Comparison of ENCODE assay signal across 10 cellular contexts in the genomic region with DNA sequence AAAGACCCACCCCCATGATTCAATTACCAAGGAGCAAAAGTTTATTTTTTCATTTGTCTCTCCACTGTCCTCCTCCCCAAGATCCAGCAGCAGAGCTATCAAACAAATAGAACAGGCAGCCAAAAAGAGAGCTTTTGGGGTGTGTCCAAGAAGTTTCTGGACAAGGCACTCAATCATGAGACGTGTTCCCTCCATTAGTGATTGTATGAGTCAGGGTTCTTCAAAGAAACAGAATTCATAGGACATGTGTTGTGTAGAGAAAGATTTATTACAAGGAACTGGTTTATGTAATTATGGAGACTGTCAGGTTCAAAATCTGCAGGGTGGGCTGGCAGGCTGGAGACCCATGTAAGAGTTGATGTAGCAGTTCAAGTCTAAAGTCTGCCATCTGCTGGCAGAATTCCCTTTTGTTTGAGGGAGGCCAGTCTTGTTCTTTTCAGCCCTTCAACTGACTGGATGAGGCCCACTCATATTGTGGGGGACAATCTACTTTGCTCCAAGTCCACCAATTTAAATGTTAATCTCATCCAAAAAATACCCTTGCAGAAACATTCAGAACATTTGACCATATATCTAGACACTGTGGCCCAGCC.
A peak's percentile ranks its signal among the peaks of the same experiment; 100 is the strongest.
DNase-seq lines count a peak whose midpoint lies in the region; ATAC-seq, FAIRE-seq and TF ChIP-seq lines count a peak whose summit lies in the region.
"Had no signal": no experiment of that assay in that cellular context is flagged by ENCODE, and none has a peak within 500 bp of the region (broad histone marks: within the 10 kb centered on the region; RNA-seq: fewer than 3 reads in every experiment).

No MANE protein-coding gene starts in this region.

- no peak overlapping the region for H3K9ac ChIP-seq in HepG2 (ENCODE audit: insufficient read depth, low read depth, low read length)

- TF ChIP-seq CTCF in HepG2 (CRISPR knock-in tag; IDR thresholded peaks at IDR 0.05) = peak; percentile 50
- peak in 1 of 4 donors; percentile 18 for TF ChIP-seq CTCF in right lobe of liver (IDR thresholded peaks at IDR 0.05)

- H3K27ac ChIP-seq in HepG2 (ENCODE audit: extremely low read length, insufficient read depth, low read length) (no peak overlapping the region), right lobe of liver (no peak overlapping the region)

- BruUV-seq in HepG2 (replicated peaks; lab: Mats Ljungman, UMichigan) = no TSS peak

- TF ChIP-seq POLR2A in HepG2 (IDR thresholded peaks at IDR 0.05; ENCODE audit: insufficient read depth in 1 of 2, low read depth in 2 of 2, low read length in 2 of 2) (no peak), right lobe of liver (IDR thresholded peaks at IDR 0.05) (no peak)

- no peaks in the 10 kb centered on the region for H3K36me3 ChIP-seq in HepG2 (replicated peaks in 1 of 2; ENCODE audit: control insufficient read depth in 1 of 2, insufficient read depth in 2 of 2, low read length in 2 of 2)
- H3K36me3 ChIP-seq in right lobe of liver = no peaks in the 10 kb centered on the region

- TF ChIP-seq EP300 in HepG2 (IDR thresholded peaks at IDR 0.05; ENCODE audit: low read depth in 2 of 2, low read length in 2 of 2) (no peak), HepG2 (CRISPR knock-in tag; IDR thresholded peaks at IDR 0.05; ENCODE audit: borderline replicate concordance) (no peak)

- H4K20me1 ChIP-seq in HepG2 (ENCODE audit: insufficient read depth, low read length) = no peaks in the 10 kb centered on the region

- no peaks in the 10 kb centered on the region for H3K79me2 ChIP-seq in HepG2 (ENCODE audit: insufficient read depth, low read length)

- H2AFZ ChIP-seq in HepG2 (ENCODE audit: low read length) = no peak overlapping the region

- no peaks in the 10 kb centered on the region for H3K27me3 ChIP-seq in HepG2 (ENCODE audit: control insufficient read depth in 1 of 2, insufficient read depth in 2 of 2, low read length in 2 of 2)
- H3K27me3 ChIP-seq in right lobe of liver = no peaks in the 10 kb centered on the region

- DNase-seq in HepG2 (ENCODE audit: low spot score) (peak; percentile 37), right lobe of liver (no peak), OCI-M1 (lab: John Stamatoyannopoulos, UW) (peak; percentile 63), fibroblast of peridontal ligament (ENCODE audit: extremely low read depth) (peak; percentile 11), occipital lobe (lab: John Stamatoyannopoulos, UW) (no peak), urothelium cell line (ENCODE audit: low spot score) (no peak), SIG-M5 (lab: John Stamatoyannopoulos, UW) (no peak)
- DNase-seq: amygdala; CD4-positive, alpha-beta T cell had no signal

- H3K9me3 ChIP-seq in HepG2 (ENCODE audit: low read length) = no peaks in the 10 kb centered on the region
- no peaks in the 10 kb centered on the region for H3K9me3 ChIP-seq in right lobe of liver

- no peak overlapping the region for H3K4me2 ChIP-seq in HepG2 (ENCODE audit: low read depth, low read length)

- H3K4me3 ChIP-seq in HepG2 (replicated peaks in 1 of 3; ENCODE audit: insufficient read depth in 1 of 3, low read depth in 2 of 3, low read length in 3 of 3) (no peak overlapping the region), right lobe of liver (no peak overlapping the region)

- in situ Hi-C loops in HepG2 (cut with HindIII; ENCODE audit: extremely low pct_ligation_motif_present, low pct_unique_long_range_greater_than_20kb) = no loop called here

- no peak for TF ChIP-seq RAD21 in HepG2 (CRISPR knock-in tag; IDR thresholded peaks at IDR 0.05)

- ATAC-seq in HepG2 = peak; percentile 60
- no peak for ATAC-seq in right lobe of liver
- ATAC-seq in GM19324 (IDR thresholded peaks at IDR 0.05; ENCODE audit: low FRiP score, unreplicated experiment) = no peak

- CTCF ChIA-PET in HepG2 (lab: Yijun Ruan, JAX; ENCODE audit: low intra/inter-chr PET ratio, low total read pairs) = no interaction called here

- FAIRE-seq in HepG2 (lab: Jason Lieb, UNC) (no peak), urothelium cell line (lab: Jason Lieb, UNC) (no peak)

- peaks cover 7% of the 10 kb centered on the region for H3K4me1 ChIP-seq in HepG2 (ENCODE audit: insufficient read depth, low read length)
- no peaks in the 10 kb centered on the region for H3K4me1 ChIP-seq in right lobe of liver

- WGBS in HepG2 (ENCODE audit: low lambda C conversion rate) = 60% methylated on average over 1 of the region's 1 CpG
- 29% methylated on average over 1 of the region's 1 CpG for WGBS in right lobe of liver (ENCODE audit: insufficient coverage, low coverage, low lambda C conversion rate, missing lambda C conversion rate)

- POLR2A ChIA-PET in HepG2 (lab: Yijun Ruan, JAX) = no interaction called here

- intact Hi-C loops in HepG2 (cut with micrococcal nuclease; ENCODE audit: unreplicated experiment) = loop anchor here (1.0 kb wide), 1 partner anchor 560 kb away; no protein-coding TSS in a partner anchor
- intact Hi-C loops in right lobe of liver (cut with DNase I) = no loop called here

TF ChIP-seq in HepG2, 621 proteins besides CTCF, POLR2A, EP300 and RAD21:
- peak; percentile 19; the same call in 1 of the 2 replicates for TF ChIP-seq STAG1 (CRISPR knock-in tag; IDR thresholded peaks at IDR 0.05)
- TF ChIP-seq SMC3 (IDR thresholded peaks at IDR 0.05; ENCODE audit: low read length) = 0 out of 2 replicates have a peak, but pooled peaks have one; percentile 29
- no peak for TF ChIP-seq ZNF564 (CRISPR knock-in tag; IDR thresholded peaks at IDR 0.05)

Comparison
In these comparisons a context has a peak if more than half of its experiments do, and no peak if none do; other contexts are left out.
1. DNase-seq: peak in HepG2 (single experiment), OCI-M1 (single experiment) and fibroblast of peridontal ligament (single experiment); none in right lobe of liver (0 of 3), occipital lobe (single experiment), urothelium cell line (single experiment) and SIG-M5 (single experiment).